17 cellular contexts compared by ENCODE assay signal in the genomic region with DNA sequence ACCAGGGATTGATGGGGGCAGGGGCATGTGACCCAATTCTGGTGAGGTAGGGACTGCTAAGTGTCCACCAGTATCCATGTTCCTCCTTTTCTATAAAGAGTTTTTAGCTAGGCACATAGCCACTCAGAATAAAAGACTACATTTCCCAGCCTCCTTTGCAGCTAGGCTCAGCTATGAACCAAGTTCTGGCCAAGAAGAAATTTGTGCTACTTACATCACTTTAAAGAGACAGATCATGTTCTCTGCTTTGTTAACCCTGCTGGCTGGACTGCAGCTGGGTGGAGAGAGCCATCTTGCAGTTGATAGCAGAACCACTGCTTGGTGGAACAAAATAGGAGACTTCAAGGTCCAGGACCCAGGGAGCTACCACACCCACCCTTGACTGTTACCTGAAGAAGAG. TPM values are rescaled to one million over a fixed set of nuclear protein-coding genes. Genes with fewer than 3 reads are reported as not detected.
A peak's percentile ranks its signal among the peaks of the same experiment; 100 is the strongest.
DNase-seq lines count a peak whose midpoint lies in the region; TF ChIP-seq lines count a peak whose summit lies in the region.
"Had no signal": no experiment of that assay in that cellular context is flagged by ENCODE, and none has a peak within 500 bp of the region (broad histone marks: within the 10 kb centered on the region; RNA-seq: fewer than 3 reads in every experiment).

No MANE protein-coding gene starts in this region.

- H2AFZ ChIP-seq in GM23248: no peak overlapping the region

- H3K27me3 ChIP-seq in GM23248 (replicated peaks; ENCODE audit: insufficient read depth) (peaks cover 46% of the 10 kb centered on the region; the same call in 1 of the 2 replicates), stomach (peaks cover 0 to 19% (median 5%) of the 10 kb centered on the region in 3 donors)

- H3K4me3 Mint-ChIP-seq in activated CD4-positive, alpha-beta T cell treated with anti-CD3 and anti-CD28 coated beads, Interleukin-2, amount 10 ng/mL, durations not matched to agents 24 days and 14 days: no peak overlapping the region
- H3K4me3 Mint-ChIP-seq: CD4-positive, CD25-positive, alpha-beta regulatory T cell; memory B cell had no signal

- H3K4me1 Mint-ChIP-seq in activated CD4-positive, alpha-beta T cell treated with anti-CD3 and anti-CD28 coated beads, Interleukin-2, amount 10 ng/mL, durations not matched to agents 24 days and 14 days: peaks cover 6% of the 10 kb centered on the region
- H3K4me1 Mint-ChIP-seq: memory B cell had no signal

- H3K4me3 ChIP-seq in GM23248 (no peak overlapping the region), stomach (no peak overlapping the region)
- H3K4me3 ChIP-seq: esophagus squamous epithelium had no signal

- no peak overlapping the region for H3K27ac ChIP-seq in GM23248
- H3K27ac ChIP-seq in stomach: no peak overlapping the region
- H3K27ac ChIP-seq: esophagus squamous epithelium had no signal

- no peak for TF ChIP-seq EP300 in stomach (IDR thresholded peaks at IDR 0.05)

- in situ Hi-C loops in GM23248 (cut with MboI): no loop called here

- intact Hi-C loops in stomach (cut with DNase I; ENCODE audit: low total_unique reads): no loop called here
- intact Hi-C loops in activated CD4-positive, alpha-beta T cell treated with anti-CD3 and anti-CD28 coated beads, Interleukin-2, amount 10 ng/mL, durations not matched to agents 24 days and 14 days (cut with micrococcal nuclease): no loop called here

- no peaks in the 10 kb centered on the region for H3F3A ChIP-seq in GM23248 (ENCODE audit: insufficient read depth)

- H3K27ac Mint-ChIP-seq in activated CD4-positive, alpha-beta T cell treated with anti-CD3 and anti-CD28 coated beads, Interleukin-2, amount 10 ng/mL, durations not matched to agents 24 days and 14 days: no peak overlapping the region
- H3K27ac Mint-ChIP-seq: CD4-positive, CD25-positive, alpha-beta regulatory T cell; memory B cell had no signal

- H4K20me1 ChIP-seq in GM23248 (ENCODE audit: insufficient read depth): no peaks in the 10 kb centered on the region

- H3K4me1 ChIP-seq in GM23248 (ENCODE audit: insufficient read depth): no peaks in the 10 kb centered on the region
- no peaks in the 10 kb centered on the region for H3K4me1 ChIP-seq in stomach

- no peaks in the 10 kb centered on the region for H3K36me3 Mint-ChIP-seq in activated CD4-positive, alpha-beta T cell treated with anti-CD3 and anti-CD28 coated beads, Interleukin-2, amount 10 ng/mL, durations not matched to agents 24 days and 14 days (ENCODE audit: low read depth)
- H3K36me3 Mint-ChIP-seq: CD4-positive, CD25-positive, alpha-beta regulatory T cell; memory B cell had no signal

- H3K9me2 ChIP-seq in GM23248 (ENCODE audit: insufficient read depth): no peaks in the 10 kb centered on the region

- H3K9me3 ChIP-seq in GM23248 (ENCODE audit: low read depth): no peaks in the 10 kb centered on the region
- no peaks in the 10 kb centered on the region for H3K9me3 ChIP-seq in stomach
- H3K9me3 ChIP-seq: esophagus squamous epithelium had no signal

- peak; percentile 43 for DNase-seq in AG20443 (ENCODE audit: low spot score)
- peak; percentile 50 for DNase-seq in GM23248
- peak; percentile 40 for DNase-seq in RKO (ENCODE audit: low spot score)
- peak; percentile 42 for DNase-seq in fibroblast of peridontal ligament (ENCODE audit: extremely low read depth)
- DNase-seq in stomach: no peak
- no peak for DNase-seq in activated naive CD4-positive, alpha-beta T cell treated with anti-CD3 and anti-CD28 coated beads, Interleukin-2, amount 50 U/mL, for 16 hours
- DNase-seq in central memory CD4-positive, alpha-beta T cell: no peak
- no peak for DNase-seq in activated CD4-positive, alpha-beta T cell treated with anti-CD3 and anti-CD28 coated beads, Interleukin-2, amount 10 ng/mL, durations not matched to agents 24 days and 14 days
- DNase-seq: activated CD4-positive, alpha-beta T cell treated with anti-CD3 and anti-CD28 coated beads for 1 hour; CD4-positive, CD25-positive, alpha-beta regulatory T cell; dermis blood vessel endothelial cell; esophagus squamous epithelium; NCI-H526; nucleus accumbens; small intestine; substantia nigra had no signal

- H3K79me2 ChIP-seq in GM23248 (ENCODE audit: insufficient read depth): no peaks in the 10 kb centered on the region

- TF ChIP-seq CTCF in stomach (IDR thresholded peaks at IDR 0.05): no peak

- no peak overlapping the region for H3K9ac ChIP-seq in GM23248

- peaks cover 5% of the 10 kb centered on the region for H3K27me3 Mint-ChIP-seq in activated CD4-positive, alpha-beta T cell treated with anti-CD3 and anti-CD28 coated beads, Interleukin-2, amount 10 ng/mL, durations not matched to agents 24 days and 14 days

- H3K36me3 ChIP-seq in GM23248 (ENCODE audit: low read depth) (no peaks in the 10 kb centered on the region), stomach (no peaks in the 10 kb centered on the region)
- H3K36me3 ChIP-seq: esophagus squamous epithelium had no signal

- H3K9me3 Mint-ChIP-seq in activated CD4-positive, alpha-beta T cell treated with anti-CD3 and anti-CD28 coated beads, Interleukin-2, amount 10 ng/mL, durations not matched to agents 24 days and 14 days: no peaks in the 10 kb centered on the region
- H3K9me3 Mint-ChIP-seq: CD4-positive, CD25-positive, alpha-beta regulatory T cell; memory B cell had no signal

- TF ChIP-seq POLR2A in stomach (IDR thresholded peaks at IDR 0.05): no peak

- H3K4me2 ChIP-seq in GM23248 (ENCODE audit: unreplicated experiment): no peak overlapping the region

RNA-seq across cellular contexts. Expression of a gene that starts 5.3 kb away (rescaled TPM):
- total RNA-seq in GM23248 (2014; rRNA removed; shearing (Covaris generic)): not detected in 2 replicates
- polyA plus RNA-seq in GM23248 (2016; fragmentation: Nextera tagmentation; extraction: Ambion mirVana) (not detected in 2 replicates), stomach (1 to 10 TPM; 1.9 to 2.7 (median 2.3) TPM)
- 1 to 10 TPM in 1 of 5 donors, under 1 TPM in 2, not detected in 2; 0.45 to 4.4 (median 0.72) TPM for total RNA-seq in stomach
- not detected in 2 replicates for total RNA-seq in activated CD4-positive, alpha-beta T cell treated with anti-CD3 and anti-CD28 coated beads, Interleukin-2, amount 10 ng/mL, durations not matched to agents 24 days and 14 days
- total RNA-seq: CD4-positive, CD25-positive, alpha-beta regulatory T cell had no signal
- polyA plus RNA-seq: CD4-positive, CD25-positive, alpha-beta regulatory T cell had no signal

RNA-seq across cellular contexts. Expression of a gene that starts 37.0 kb away (rescaled TPM):
- not detected in 2 replicates for total RNA-seq in GM23248 (2014; rRNA removed; shearing (Covaris generic))
- polyA plus RNA-seq in GM23248 (2016; fragmentation: Nextera tagmentation; extraction: Ambion mirVana) (not detected in 2 replicates), stomach (under 1 TPM in 1 of 3 donors, not detected in 2; 0.06 TPM)
- total RNA-seq in stomach: under 1 TPM in 3 of 5 donors, not detected in 2; under 0.01 to 0.58 (median 0.37) TPM
- not detected in 2 replicates for total RNA-seq in activated CD4-positive, alpha-beta T cell treated with anti-CD3 and anti-CD28 coated beads, Interleukin-2, amount 10 ng/mL, durations not matched to agents 24 days and 14 days
- total RNA-seq: dermis blood vessel endothelial cell, esophagus squamous epithelium had no signal
- polyA plus RNA-seq: CD4-positive, CD25-positive, alpha-beta regulatory T cell had no signal

RNA-seq across cellular contexts. Expression of a gene that starts 47.1 kb away (rescaled TPM):
- not detected in 2 replicates for total RNA-seq in GM23248 (2014; rRNA removed; shearing (Covaris generic))
- not detected in 2 replicates for polyA plus RNA-seq in GM23248 (2016; fragmentation: Nextera tagmentation; extraction: Ambion mirVana)
- 1 to 10 TPM in 4 of 5 donors, not detected in 1; 1.3 to 6.8 (median 3.3) TPM for total RNA-seq in stomach
- polyA plus RNA-seq in stomach: 10 to 100 TPM in 2 of 3 donors, 1 to 10 TPM in 1; 4.4 to 14.7 (median 10.4) TPM
- total RNA-seq in activated CD4-positive, alpha-beta T cell treated with anti-CD3 and anti-CD28 coated beads, Interleukin-2, amount 10 ng/mL, durations not matched to agents 24 days and 14 days: not detected in 2 replicates
- total RNA-seq: CD4-positive, CD25-positive, alpha-beta regulatory T cell; dermis blood vessel endothelial cell had no signal

RNA-seq across cellular contexts. Expression of a gene that starts 53.1 kb away (rescaled TPM):
- total RNA-seq in GM23248 (2014; rRNA removed; shearing (Covaris generic)): 5.7 and 10.8 TPM in 2 replicates
- polyA plus RNA-seq in GM23248 (2016; fragmentation: Nextera tagmentation; extraction: Ambion mirVana): 16.7 and 17.2 TPM in 2 replicates
- total RNA-seq in stomach: 1 to 10 TPM in 3 of 5 donors, under 1 TPM in 1, not detected in 1; 0.58 to 2.8 (median 1.7) TPM
- polyA plus RNA-seq in stomach: 10 to 100 TPM; 14.0 to 18.6 (median 14.1) TPM
- total RNA-seq in activated CD4-positive, alpha-beta T cell treated with anti-CD3 and anti-CD28 coated beads, Interleukin-2, amount 10 ng/mL, durations not matched to agents 24 days and 14 days: 18.2 and 19.3 TPM in 2 replicates

Comparison
In these comparisons a context has a peak if more than half of its experiments do, and no peak if none do; other contexts are left out.
1. DNase-seq: peak in AG20443 (single experiment), GM23248 (single experiment), RKO (single experiment) and fibroblast of peridontal ligament (single experiment); none in stomach (single experiment), activated naive CD4-positive, alpha-beta T cell treated with anti-CD3 and anti-CD28 coated beads, Interleukin-2, amount 50 U/mL, for 16 hours (single experiment), central memory CD4-positive, alpha-beta T cell (single experiment) and activated CD4-positive, alpha-beta T cell treated with anti-CD3 and anti-CD28 coated beads, Interleukin-2, amount 10 ng/mL, durations not matched to agents 24 days and 14 days (single experiment).